Comparison of ENCODE assay signal across 8 cellular contexts in genomic region chr7:75072978-75073282, GRCh38. TPM values are rescaled to one million over a fixed set of nuclear protein-coding genes. Genes with fewer than 3 reads are reported as not detected.
DNase-seq lines count a peak whose midpoint lies in the region; ATAC-seq and TF ChIP-seq lines count a peak whose summit lies in the region.

No MANE protein-coding gene starts in this region.

- no peaks in the 10 kb centered on the region for H3K27me3 Mint-ChIP-seq in activated CD4-positive, alpha-beta T cell treated with anti-CD3 and anti-CD28 coated beads for 36 hours

- TF ChIP-seq CTCF in ascending aorta (IDR thresholded peaks at IDR 0.05) (no peak), kidney epithelial cell (IDR thresholded peaks at IDR 0.05; ENCODE audit: insufficient read depth, low read length, poor library complexity, severe bottlenecking) (no peak)

- no peaks in the 10 kb centered on the region for H3K9me3 Mint-ChIP-seq in activated CD4-positive, alpha-beta T cell treated with anti-CD3 and anti-CD28 coated beads for 36 hours (ENCODE audit: low read depth)

- CTCF ChIA-PET in activated CD4-positive, alpha-beta T cell treated with anti-CD3 and anti-CD28 coated beads for 36 hours (lab: Charles Lee) = no interaction called here

- H3K36me3 Mint-ChIP-seq in activated CD4-positive, alpha-beta T cell treated with anti-CD3 and anti-CD28 coated beads for 36 hours (ENCODE audit: low read depth) = peaks cover 24% of the 10 kb centered on the region

- H3K36me3 ChIP-seq in ascending aorta (peaks cover 27 to 29% of the 10 kb centered on the region in 2 donors), kidney epithelial cell (ENCODE audit: control insufficient read depth, insufficient read depth, low read length) (no peaks in the 10 kb centered on the region), thymus (ENCODE audit: control insufficient read depth, insufficient read depth) (peaks cover 11% of the 10 kb centered on the region)

- H3K4me3 ChIP-seq in ascending aorta (peak overlapping the region; percentile 70 to 99), kidney epithelial cell (ENCODE audit: low read depth, low read length) (peak overlapping the region; percentile 85), thymus (ENCODE audit: low read length) (peak overlapping the region; percentile 62)

- H3K9me3 ChIP-seq in ascending aorta = no peaks in the 10 kb centered on the region
- no peaks in the 10 kb centered on the region for H3K9me3 ChIP-seq in thymus (ENCODE audit: control insufficient read depth)

- POLR2A ChIA-PET in activated CD4-positive, alpha-beta T cell treated with anti-CD3 and anti-CD28 coated beads for 36 hours (lab: Charles Lee) = no interaction called here

- no peak for DNase-seq in activated CD4-positive, alpha-beta T cell treated with anti-CD3 and anti-CD28 coated beads for 36 hours
- DNase-seq in activated CD4-positive, alpha-beta T cell treated with anti-CD3 and anti-CD28 coated beads, Interleukin-2, amount 50 U/mL, for 4 hours = no peak
- no peak for DNase-seq in ascending aorta (ENCODE audit: low spot score in 2 of 2)
- no peak for DNase-seq in kidney epithelial cell (ENCODE audit: low read depth)
- DNase-seq in putamen (ENCODE audit: low spot score) = no peak
- no peak for DNase-seq in HuH-7 (ENCODE audit: low spot score)

- peak; percentile 4 for ATAC-seq in activated CD4-positive, alpha-beta T cell treated with anti-CD3 and anti-CD28 coated beads for 36 hours
- ATAC-seq in GM21529 (IDR thresholded peaks at IDR 0.05; ENCODE audit: unreplicated experiment) = no peak

- 20% methylated on average over 9 of the region's 9 CpGs for WGBS in thymus

- peaks cover 2 to 6% of the 10 kb centered on the region in 2 donors for H3K4me1 ChIP-seq in ascending aorta
- no peaks in the 10 kb centered on the region for H3K4me1 ChIP-seq in thymus (ENCODE audit: control insufficient read depth, insufficient read depth, low read length)

- H3K27ac ChIP-seq in ascending aorta (peak overlapping the region; percentile 86 to 92), thymus (ENCODE audit: low read depth) (peak overlapping the region; percentile 67)

- H3K27ac Mint-ChIP-seq in activated CD4-positive, alpha-beta T cell treated with anti-CD3 and anti-CD28 coated beads for 36 hours = peak overlapping the region; percentile 90

- H3K4me3 Mint-ChIP-seq in activated CD4-positive, alpha-beta T cell treated with anti-CD3 and anti-CD28 coated beads for 36 hours = peak overlapping the region; percentile 95

- H3K4me1 Mint-ChIP-seq in activated CD4-positive, alpha-beta T cell treated with anti-CD3 and anti-CD28 coated beads for 36 hours = peaks cover 11% of the 10 kb centered on the region

- intact Hi-C loops in activated CD4-positive, alpha-beta T cell treated with anti-CD3 and anti-CD28 coated beads for 36 hours (cut with DNase I, micrococcal nuclease) = loop anchor here in 1 of 2 experiments (5.0 to 10.0 kb wide), 3 partner anchors 452 to 664 kb away; partner anchors contain the start of gene HIP1
- intact Hi-C loops in ascending aorta (cut with DNase I) = loop anchor here (2.0 kb wide), 1 partner anchor 16 kb away; no protein-coding TSS in a partner anchor

- H3K27me3 ChIP-seq in ascending aorta (no peaks in the 10 kb centered on the region), kidney epithelial cell (ENCODE audit: control insufficient read depth, insufficient read depth, low read length) (no peaks in the 10 kb centered on the region), thymus (ENCODE audit: control insufficient read depth, insufficient read depth) (no peaks in the 10 kb centered on the region)

RNA-seq across cellular contexts. Expression of gene RCC1L, which starts 0.7 kb away (rescaled TPM):
- total RNA-seq in activated CD4-positive, alpha-beta T cell treated with anti-CD3 and anti-CD28 coated beads for 36 hours = 10 to 100 TPM; 35.9 to 52.1 TPM
- total RNA-seq in ascending aorta (25.2 TPM), kidney epithelial cell (42.4 TPM in 2 replicates)
- 22.9 TPM for polyA plus RNA-seq in thymus

RNA-seq across cellular contexts. Expression of gene GTF2IRD2B, which starts 19.5 kb away (rescaled TPM):
- total RNA-seq in activated CD4-positive, alpha-beta T cell treated with anti-CD3 and anti-CD28 coated beads for 36 hours = 1 to 10 TPM; 7.3 to 7.8 TPM
- 38.4 TPM for total RNA-seq in ascending aorta
- total RNA-seq in kidney epithelial cell = 26.3 and 29.0 TPM in 2 replicates
- polyA plus RNA-seq in thymus = 21.3 TPM
